9 cellular contexts compared by ENCODE assay signal in the genomic region with DNA sequence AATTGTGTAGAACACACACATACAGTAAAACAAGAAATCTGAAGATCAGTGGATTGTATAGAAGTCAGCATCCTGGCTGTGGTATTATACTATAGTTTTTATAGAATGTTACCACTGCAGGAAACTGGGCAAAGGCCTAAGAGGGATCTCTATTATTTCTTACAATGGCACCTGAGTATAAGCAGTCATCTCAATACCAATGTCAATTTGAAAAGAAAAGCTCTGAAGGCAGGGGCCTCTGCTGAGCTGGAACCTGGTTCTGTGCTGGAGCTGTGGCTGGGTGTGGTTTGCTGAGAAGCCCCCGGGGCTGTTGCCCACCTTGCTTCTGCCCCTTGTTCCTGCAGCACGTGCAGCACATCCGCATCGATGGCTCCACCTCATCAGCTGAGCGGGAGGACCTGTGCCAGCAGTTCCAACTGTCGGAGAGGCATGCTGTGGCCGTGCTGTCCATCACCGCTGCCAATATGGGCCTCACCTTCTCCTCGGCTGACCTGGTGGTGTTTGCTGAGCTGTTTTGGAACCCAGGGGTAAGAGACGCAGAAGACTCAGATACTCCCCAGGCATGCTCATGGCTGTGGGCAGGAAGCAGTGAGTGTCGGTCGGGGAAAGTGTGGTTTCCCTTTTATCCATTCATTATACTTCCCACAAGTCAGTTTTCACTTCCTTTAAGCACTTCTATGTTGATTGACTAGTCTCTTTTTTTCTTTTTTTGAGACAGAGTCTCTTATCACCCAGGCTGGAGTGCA. TPM values are rescaled to one million over a fixed set of nuclear protein-coding genes. Genes with fewer than 3 reads are reported as not detected.
DNase-seq lines count a peak whose midpoint lies in the region; ATAC-seq and TF ChIP-seq lines count a peak whose summit lies in the region.
"Had no signal": no experiment of that assay in that cellular context is flagged by ENCODE, and none has a peak within 500 bp of the region (broad histone marks: within the 10 kb centered on the region; RNA-seq: fewer than 3 reads in every experiment).

No MANE protein-coding gene starts in this region.

- peak; percentile 50 for DNase-seq in DND-41
- peak; percentile 38 to 65 for DNase-seq in activated naive CD4-positive, alpha-beta T cell treated with anti-CD3 and anti-CD28 coated beads, Interleukin-2, amount 50 U/mL, for 72 hours (ENCODE audit: low spot score in 2 of 2)
- no peak for DNase-seq in GM03348 (ENCODE audit: low spot score)
- no peak for DNase-seq in tibial artery
- DNase-seq in gastrocnemius medialis: no peak

- TF ChIP-seq CTCF in DND-41 (IDR thresholded peaks at IDR 0.05; ENCODE audit: borderline replicate concordance, extremely low read depth, low read length, poor library complexity, severe bottlenecking) (no peak), tibial artery (IDR thresholded peaks at IDR 0.05) (no peak), gastrocnemius medialis (IDR thresholded peaks at IDR 0.05 in 4 of 5, conservative IDR thresholded peaks at IDR 0.05 in 1 of 5) (no peak)

- no peak overlapping the region for H3K9ac ChIP-seq in DND-41 (ENCODE audit: low read depth, low read length)
- H3K9ac ChIP-seq: KMS-11 had no signal

- no peaks in the 10 kb centered on the region for H4K20me1 ChIP-seq in DND-41 (ENCODE audit: insufficient read depth, low read length)

- H3K4me3 ChIP-seq in DND-41 (ENCODE audit: low read depth in 1 of 2, low read length in 2 of 2) (no peak overlapping the region), tibial artery (no peak overlapping the region), gastrocnemius medialis (no peak overlapping the region)

- H3K9me3 ChIP-seq in DND-41 (ENCODE audit: insufficient read depth, low read length, severe bottlenecking) (no peaks in the 10 kb centered on the region), tibial artery (no peaks in the 10 kb centered on the region), gastrocnemius medialis (no peaks in the 10 kb centered on the region)

- peaks cover 4% of the 10 kb centered on the region; the same call in 1 of the 2 replicates for H3K4me1 ChIP-seq in DND-41 (ENCODE audit: insufficient read depth, low read length)
- no peaks in the 10 kb centered on the region for H3K4me1 ChIP-seq in tibial artery
- H3K4me1 ChIP-seq in gastrocnemius medialis: no peaks in the 10 kb centered on the region

- in situ Hi-C loops in gastrocnemius medialis (cut with MboI; ENCODE audit: low sequenced_read_pairs in 4 of 4): no loop called here

- no peaks in the 10 kb centered on the region for H3K9me3 Mint-ChIP-seq in activated naive CD4-positive, alpha-beta T cell treated with anti-CD3 and anti-CD28 coated beads, Interleukin-2, amount 50 U/mL, for 72 hours

- no peaks in the 10 kb centered on the region for H3K79me2 ChIP-seq in DND-41 (ENCODE audit: insufficient read depth, low read length)

- H3K27ac Mint-ChIP-seq in activated naive CD4-positive, alpha-beta T cell treated with anti-CD3 and anti-CD28 coated beads, Interleukin-2, amount 50 U/mL, for 72 hours: peak overlapping the region; percentile 22 to 66

- H3K36me3 Mint-ChIP-seq in activated naive CD4-positive, alpha-beta T cell treated with anti-CD3 and anti-CD28 coated beads, Interleukin-2, amount 50 U/mL, for 72 hours: peaks cover 9 to 16% of the 10 kb centered on the region in 2 donors

- H3K27me3 ChIP-seq in DND-41 (ENCODE audit: insufficient read depth, low read length, poor library complexity): no peaks in the 10 kb centered on the region
- H3K27me3 ChIP-seq in tibial artery: no peaks in the 10 kb centered on the region
- no peaks in the 10 kb centered on the region for H3K27me3 ChIP-seq in gastrocnemius medialis

- H3K36me3 ChIP-seq in DND-41 (ENCODE audit: insufficient read depth, low read length) (peaks cover 60% of the 10 kb centered on the region), tibial artery (peaks cover 39 to 67% (median 55%) of the 10 kb centered on the region in 3 donors), gastrocnemius medialis (peaks cover 4 to 53% of the 10 kb centered on the region in 2 donors)

- H2AFZ ChIP-seq in DND-41 (ENCODE audit: low read depth, low read length): no peak overlapping the region

- peak; percentile 93 for ATAC-seq in DND-41 (ENCODE audit: insufficient read depth, low read depth)
- peak; percentile 63 for ATAC-seq in GM21367 (IDR thresholded peaks at IDR 0.05; ENCODE audit: unreplicated experiment)
- peak; percentile 63 for ATAC-seq in HG03521 (IDR thresholded peaks at IDR 0.05; ENCODE audit: unreplicated experiment)
- ATAC-seq in activated naive CD4-positive, alpha-beta T cell treated with anti-CD3 and anti-CD28 coated beads, Interleukin-2, amount 50 U/mL, for 72 hours: peak; percentile 88 to 93
- no peak for ATAC-seq in GM18520 (IDR thresholded peaks at IDR 0.05; ENCODE audit: unreplicated experiment)
- ATAC-seq in gastrocnemius medialis: no peak

- TF ChIP-seq POLR2A in gastrocnemius medialis (IDR thresholded peaks at IDR 0.05): no peak

- no peak overlapping the region for H3K4me2 ChIP-seq in DND-41 (ENCODE audit: insufficient read depth, low read length)
- H3K4me2 ChIP-seq: KMS-11 had no signal

- no peak overlapping the region for H3K27ac ChIP-seq in DND-41 (ENCODE audit: low read length)
- no peak overlapping the region for H3K27ac ChIP-seq in tibial artery
- H3K27ac ChIP-seq in gastrocnemius medialis: no peak overlapping the region
- H3K27ac ChIP-seq: KMS-11 had no signal

- intact Hi-C loops in tibial artery (cut with DNase I; ENCODE audit: low total_unique reads) (no loop called here), gastrocnemius medialis (cut with DNase I; ENCODE audit: low total_unique reads) (no loop called here)

RNA-seq across cellular contexts. Expression of a gene that starts 23.5 kb away (rescaled TPM):
- total RNA-seq in activated naive CD4-positive, alpha-beta T cell treated with anti-CD3 and anti-CD28 coated beads, Interleukin-2, amount 50 U/mL, for 72 hours: 1,000 to 10,000 TPM; 3,400 to 3,972 TPM
- total RNA-seq in gastrocnemius medialis: 1,000 to 10,000 TPM; 1,065 to 1,506 (median 1,390) TPM

Comparison
In these comparisons a context has a peak if more than half of its experiments do, and no peak if none do; other contexts are left out.
1. ATAC-seq: peak in DND-41 (single experiment), GM21367 (single experiment), HG03521 (single experiment) and activated naive CD4-positive, alpha-beta T cell treated with anti-CD3 and anti-CD28 coated beads, Interleukin-2, amount 50 U/mL, for 72 hours (2 of 2); none in GM18520 (single experiment) and gastrocnemius medialis (0 of 2).
2. DNase-seq: peak in DND-41 (single experiment) and activated naive CD4-positive, alpha-beta T cell treated with anti-CD3 and anti-CD28 coated beads, Interleukin-2, amount 50 U/mL, for 72 hours (2 of 2); none in GM03348 (single experiment), tibial artery (0 of 2) and gastrocnemius medialis (0 of 2).